25 cellular contexts compared by ENCODE assay signal in the genomic region with DNA sequence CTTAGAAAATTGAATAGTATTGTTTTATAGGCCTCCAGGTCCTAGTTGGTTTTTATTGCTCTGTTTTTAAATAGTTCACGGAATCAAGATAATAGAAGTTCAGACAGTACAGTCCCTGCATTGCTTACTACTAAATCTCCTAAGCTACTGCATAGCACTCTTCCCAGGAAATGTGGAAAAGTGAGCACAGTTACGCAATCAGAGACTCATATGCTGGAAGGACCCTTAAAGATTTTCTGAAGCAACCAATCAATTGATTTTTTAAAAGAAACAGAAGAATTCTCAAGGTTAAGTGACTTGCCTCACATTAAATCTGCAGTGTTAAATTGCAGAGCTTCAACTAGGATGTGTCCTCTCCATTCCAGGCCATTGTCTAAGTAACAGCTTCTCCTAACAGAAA.
"Had no signal": no experiment of that assay in that cellular context is flagged by ENCODE, and none has a peak within 500 bp of the region (broad histone marks: within the 10 kb centered on the region; RNA-seq: fewer than 3 reads in every experiment).

No MANE protein-coding gene starts in this region.

- H3K36me3 Mint-ChIP-seq: immature natural killer cell; stimulated activated effector memory CD8-positive, alpha-beta T cell treated with anti-CD3 and anti-CD28 coated beads, Interleukin-12 subunit alpha, Interleukin-12 subunit beta, amount 100 ng/mL, for 72 hours had no signal

- H3K4me1 ChIP-seq: foreskin keratinocyte, gastroesophageal sphincter, lower lobe of right lung, right atrium auricular region, sigmoid colon, transverse colon, upper lobe of right lung, uterus had no signal

- H3K4me3 ChIP-seq: dorsolateral prefrontal cortex, gastroesophageal sphincter, heart right ventricle, lower lobe of right lung, prostate gland, right atrium auricular region, sigmoid colon, thoracic aorta, transverse colon, upper lobe of right lung, uterus had no signal

- H3K27me3 ChIP-seq: dorsolateral prefrontal cortex, gastroesophageal sphincter, right atrium auricular region, sigmoid colon, transverse colon, upper lobe of right lung, uterus had no signal

- DNase-seq: dorsolateral prefrontal cortex; effector CD4-positive, alpha-beta T cell; heart right ventricle; hypothalamus; immature natural killer cell; kidney glomerular epithelial cell; left colon; left ventricle myocardium superior; lower lobe of right lung; naive thymus-derived CD8-positive, alpha-beta T cell; nephron progenitor cell; nucleus accumbens; sigmoid colon; stimulated activated CD4-positive, alpha-beta T cell treated with anti-CD3 and anti-CD28 coated beads, Interleukin-2, amount 100 ng/mL, for 24 hours; stimulated activated CD4-positive, alpha-beta T cell treated with anti-CD3 and anti-CD28 coated beads, Interleukin-4, amount 100 ng/mL, for 24 hours; stimulated activated naive CD4-positive, alpha-beta T cell treated with Interleukin-2 at 50 U/mL for 16 hours; transverse colon; upper lobe of right lung; uterus had no signal

- H3K4me3 Mint-ChIP-seq: immature natural killer cell; naive thymus-derived CD8-positive, alpha-beta T cell; nephron progenitor cell; stimulated activated effector memory CD8-positive, alpha-beta T cell treated with anti-CD3 and anti-CD28 coated beads, Interleukin-12 subunit alpha, Interleukin-12 subunit beta, amount 100 ng/mL, for 72 hours had no signal

- ATAC-seq: foreskin keratinocyte; gastroesophageal sphincter; heart right ventricle; left colon; left ventricle myocardium superior; lower lobe of right lung; naive thymus-derived CD8-positive, alpha-beta T cell; stimulated activated effector memory CD8-positive, alpha-beta T cell treated with anti-CD3 and anti-CD28 coated beads, Interleukin-12 subunit alpha, Interleukin-12 subunit beta, amount 100 ng/mL, for 72 hours; upper lobe of right lung had no signal

- H3K4me1 Mint-ChIP-seq: immature natural killer cell; naive thymus-derived CD8-positive, alpha-beta T cell; nephron progenitor cell; stimulated activated effector memory CD8-positive, alpha-beta T cell treated with anti-CD3 and anti-CD28 coated beads, Interleukin-12 subunit alpha, Interleukin-12 subunit beta, amount 100 ng/mL, for 72 hours had no signal

- H3K27ac ChIP-seq: dorsolateral prefrontal cortex, foreskin keratinocyte, gastroesophageal sphincter, heart right ventricle, lower lobe of right lung, prostate gland, right atrium auricular region, sigmoid colon, thoracic aorta, transverse colon, upper lobe of right lung, uterus had no signal

- H3K36me3 ChIP-seq: gastroesophageal sphincter, heart right ventricle, lower lobe of right lung, prostate gland, right atrium auricular region, sigmoid colon, thoracic aorta, transverse colon, upper lobe of right lung, uterus had no signal

- H3K9me3 ChIP-seq: prostate gland, upper lobe of right lung, uterus had no signal

- H3K27ac Mint-ChIP-seq: immature natural killer cell; naive thymus-derived CD8-positive, alpha-beta T cell; nephron progenitor cell; stimulated activated effector memory CD8-positive, alpha-beta T cell treated with anti-CD3 and anti-CD28 coated beads, Interleukin-12 subunit alpha, Interleukin-12 subunit beta, amount 100 ng/mL, for 72 hours had no signal
